Comparison of ENCODE assay signal across 21 cellular contexts in the genomic region with DNA sequence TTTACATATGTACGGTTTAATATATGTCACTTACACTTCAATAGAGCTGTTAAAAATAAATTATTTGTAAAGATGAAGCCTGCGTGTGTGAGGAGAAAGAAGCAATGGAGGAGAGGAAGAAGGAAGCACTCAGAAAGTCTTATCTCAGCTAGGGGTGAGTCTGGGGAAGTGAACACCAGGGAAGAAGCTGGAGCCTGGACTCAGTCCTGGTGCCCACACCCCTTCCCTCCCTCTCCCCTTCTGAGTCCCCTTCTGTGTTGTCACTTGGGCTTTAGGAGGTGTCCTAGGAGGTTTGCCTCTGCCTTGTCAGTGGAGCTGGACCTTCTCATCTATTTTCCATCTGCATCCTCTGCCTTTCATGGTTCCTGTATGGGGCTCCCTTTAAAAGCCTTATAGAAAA. TPM values are rescaled to one million over a fixed set of nuclear protein-coding genes. Genes with fewer than 3 reads are reported as not detected.
DNase-seq lines count a peak whose midpoint lies in the region; ATAC-seq and TF ChIP-seq lines count a peak whose summit lies in the region.
"Had no signal": no experiment of that assay in that cellular context is flagged by ENCODE, and none has a peak within 500 bp of the region (broad histone marks: within the 10 kb centered on the region; RNA-seq: fewer than 3 reads in every experiment).

No MANE protein-coding gene starts in this region.

- H3K27me3 ChIP-seq in esophagus muscularis mucosa (peaks cover 0 to 8% (median 0%) of the 10 kb centered on the region in 4 donors), sigmoid colon (peaks cover 0 to 3% (median 0%) of the 10 kb centered on the region in 3 donors)
- H3K27me3 ChIP-seq: MG63 had no signal

- H3K36me3 ChIP-seq in esophagus muscularis mucosa, result no peaks in the 10 kb centered on the region
- no peaks in the 10 kb centered on the region for H3K36me3 ChIP-seq in sigmoid colon
- H3K36me3 ChIP-seq: MG63 had no signal

- H3K27me3 Mint-ChIP-seq in CD14-positive monocyte (ENCODE audit: low read depth in 3 of 3), result no peaks in the 10 kb centered on the region

- peak overlapping the region; percentile 93 to 97 for H3K4me3 Mint-ChIP-seq in CD14-positive monocyte
- H3K4me3 Mint-ChIP-seq: activated CD4-positive, alpha-beta T cell treated with anti-CD3 and anti-CD28 coated beads, Interleukin-2, amount 10 ng/mL, durations not matched to agents 7 days and 5 days; activated naive CD8-positive, alpha-beta T cell; brain; immature natural killer cell; nephron progenitor cell had no signal

- no peaks in the 10 kb centered on the region for H3K9me3 ChIP-seq in esophagus muscularis mucosa
- no peaks in the 10 kb centered on the region for H3K9me3 ChIP-seq in sigmoid colon
- H3K9me3 ChIP-seq: MG63 had no signal

- no peak for DNase-seq in CD14-positive monocyte (ENCODE audit: low spot score)
- peak; percentile 38 for DNase-seq in MV-4-11 (lab: John Stamatoyannopoulos, UW)
- DNase-seq in esophagus muscularis mucosa (ENCODE audit: extremely low spot score), result no peak
- no peak for DNase-seq in sigmoid colon
- no peak for DNase-seq in SHP77 treated with DMSO at 0.1 percent for 48 hours (lab: John Stamatoyannopoulos, UW)
- DNase-seq in DMS 273 (lab: John Stamatoyannopoulos, UW; ENCODE audit: unreplicated experiment), result no peak
- DNase-seq in HT-29 (ENCODE audit: low spot score), result no peak
- DNase-seq: activated CD4-positive, alpha-beta T cell treated with anti-CD3 and anti-CD28 coated beads, Interleukin-2, amount 10 ng/mL, durations not matched to agents 7 days and 5 days; activated T-cell treated with anti-CD3 and anti-CD28 coated beads, Interleukin-2, amount 50 U/mL, for 1 hour; GDM1; immature natural killer cell; mesenchymal stem cell; NCI-H187 treated with DMSO at 0.1 percent for 48 hours; NCI-H446 treated with DMSO at 0.1 percent for 48 hours; nephron progenitor cell; T1000 had no signal

- TF ChIP-seq CTCF in CD14-positive monocyte (IDR thresholded peaks at IDR 0.05) (no peak), esophagus muscularis mucosa (IDR thresholded peaks at IDR 0.05) (no peak), sigmoid colon (IDR thresholded peaks at IDR 0.05) (no peak)

- TF ChIP-seq EP300 in esophagus muscularis mucosa (IDR thresholded peaks at IDR 0.05), result no peak
- TF ChIP-seq EP300 in sigmoid colon (IDR thresholded peaks at IDR 0.05), result no peak

- peaks cover 22 to 31% of the 10 kb centered on the region in 2 donors for H3K36me3 Mint-ChIP-seq in CD14-positive monocyte
- H3K36me3 Mint-ChIP-seq: brain, immature natural killer cell had no signal

- peaks cover 82% of the 10 kb centered on the region for H3K4me1 Mint-ChIP-seq in CD14-positive monocyte
- H3K4me1 Mint-ChIP-seq: brain, immature natural killer cell had no signal

- TF ChIP-seq POLR2A in esophagus muscularis mucosa (IDR thresholded peaks at IDR 0.05; ENCODE audit: low read depth), result no peak
- TF ChIP-seq POLR2A in sigmoid colon (IDR thresholded peaks at IDR 0.05), result no peak

- H3K4me1 ChIP-seq in esophagus muscularis mucosa (peaks cover 0 to 10% (median 0%) of the 10 kb centered on the region in 4 donors), sigmoid colon (no peaks in the 10 kb centered on the region)

- peak overlapping the region; percentile 95 to 99 (median 98) for H3K27ac Mint-ChIP-seq in CD14-positive monocyte
- H3K27ac Mint-ChIP-seq: activated CD4-positive, alpha-beta T cell treated with anti-CD3 and anti-CD28 coated beads, Interleukin-2, amount 10 ng/mL, durations not matched to agents 7 days and 5 days; activated naive CD8-positive, alpha-beta T cell; brain; immature natural killer cell; nephron progenitor cell had no signal

- intact Hi-C loops in CD14-positive monocyte (cut with micrococcal nuclease), result no loop called here
- intact Hi-C loops in esophagus muscularis mucosa (cut with DNase I), result no loop called here
- intact Hi-C loops in sigmoid colon (cut with DNase I), result no loop called here

- no peaks in the 10 kb centered on the region for H3K9me3 Mint-ChIP-seq in CD14-positive monocyte
- H3K9me3 Mint-ChIP-seq: immature natural killer cell, nephron progenitor cell had no signal

- H3K4me3 ChIP-seq in esophagus muscularis mucosa (peak overlapping the region in 3 of 4 donors; percentile 14 to 37 (median 15)), sigmoid colon (peak overlapping the region in 3 of 4 donors; percentile 1 to 15 (median 9))
- H3K4me3 ChIP-seq: MG63 had no signal

- H3K27ac ChIP-seq in esophagus muscularis mucosa (replicated peaks in 1 of 4) (peak overlapping the region in 2 of 4 donors; percentile 35 to 52), sigmoid colon (peak overlapping the region in 3 of 4 donors; percentile 12 to 45 (median 27))

- 61% methylated on average over 2 of the region's 2 CpGs for WGBS in esophagus muscularis mucosa
- WGBS in sigmoid colon, 2 donors, result 80 to 81% methylated on average over 2 of the region's 2 CpGs

- ATAC-seq in GM18909 (IDR thresholded peaks at IDR 0.05; ENCODE audit: poor library complexity, unreplicated experiment), result no peak

RNA-seq across cellular contexts. Expression of gene SIRPB2, which starts 1.9 kb away (rescaled TPM):
- 10 to 100 TPM; 81.5 to 92.8 TPM for polyA plus RNA-seq in CD14-positive monocyte
- 1 to 10 TPM; 4.7 to 8.1 (median 6.2) TPM for total RNA-seq in esophagus muscularis mucosa
- total RNA-seq in sigmoid colon, result 10 to 100 TPM in 1 of 4 donors, 1 to 10 TPM in 3; 6.6 to 10.2 (median 8.9) TPM
- polyA plus RNA-seq in sigmoid colon, result 1 to 10 TPM; 1.2 to 2.5 (median 2.3) TPM
- not detected in 2 replicates for total RNA-seq in HT-29 (2014; rRNA removed; shearing (Covaris generic))
- total RNA-seq: activated CD4-positive, alpha-beta T cell treated with anti-CD3 and anti-CD28 coated beads, Interleukin-2, amount 10 ng/mL, durations not matched to agents 7 days and 5 days; fibroblast of lung had no signal
- polyA plus RNA-seq: fibroblast of lung had no signal

RNA-seq across cellular contexts. Expression of gene NSFL1C, which starts 22.7 kb away (rescaled TPM):
- polyA plus RNA-seq in CD14-positive monocyte (10 to 100 TPM; 52.8 to 56.8 TPM), sigmoid colon (10 to 100 TPM; 49.9 to 61.9 (median 55.0) TPM)
- total RNA-seq in esophagus muscularis mucosa (10 to 100 TPM; 33.6 to 62.4 (median 43.6) TPM), sigmoid colon (10 to 100 TPM; 33.5 to 46.5 (median 40.5) TPM)
- 38.6 and 39.9 TPM in 2 replicates for total RNA-seq in HT-29 (2014; rRNA removed; shearing (Covaris generic))
